In genomic region chr6:9766240-9766915, GRCh38 we compare ENCODE assay signal across 11 cellular contexts.
A peak's percentile ranks its signal among the peaks of the same experiment; 100 is the strongest.
DNase-seq lines count a peak whose midpoint lies in the region; ATAC-seq and TF ChIP-seq lines count a peak whose summit lies in the region.
"Had no signal": no experiment of that assay in that cellular context is flagged by ENCODE, and none has a peak within 500 bp of the region (broad histone marks: within the 10 kb centered on the region; RNA-seq: fewer than 3 reads in every experiment).

No MANE protein-coding gene starts in this region.

- peak overlapping the region; percentile 69 for H2BK5ac ChIP-seq in trophoblast cell (ENCODE audit: low read depth, low read length, poor library complexity)

- H3K27me3 ChIP-seq in brain microvascular endothelial cell (replicated peaks) = no peaks in the 10 kb centered on the region
- H3K27me3 ChIP-seq in trophoblast cell (ENCODE audit: insufficient read depth, low read length) = no peaks in the 10 kb centered on the region

- peak; percentile 9 for DNase-seq in brain microvascular endothelial cell
- no peak for DNase-seq in trophoblast cell
- no peak for DNase-seq in stimulated activated CD4-positive, alpha-beta T cell treated with anti-CD3 and anti-CD28 coated beads, Interleukin-1b, Interleukin-23, amount 100 ng/mL, for 48 hours
- no peak for DNase-seq in activated effector memory CD4-positive, alpha-beta T cell treated with Interleukin-2 at 50 U/mL for 16 hours
- no peak for DNase-seq in globus pallidus (ENCODE audit: low spot score)
- DNase-seq: immature natural killer cell, NCI-H510A had no signal

- no peak overlapping the region for H2AK5ac ChIP-seq in trophoblast cell (ENCODE audit: low read length)

- peak overlapping the region; percentile 18 for H3K27ac ChIP-seq in brain microvascular endothelial cell
- H3K27ac ChIP-seq in trophoblast cell (ENCODE audit: low read depth, low read length) = peak overlapping the region; percentile 73

- H3K36me3 ChIP-seq in brain microvascular endothelial cell (replicated peaks) (no peaks in the 10 kb centered on the region), trophoblast cell (ENCODE audit: control insufficient read depth in 1 of 2, insufficient read depth in 2 of 2, low read length in 2 of 2) (no peaks in the 10 kb centered on the region)

- no peak for TF ChIP-seq CTCF in brain microvascular endothelial cell (IDR thresholded peaks at IDR 0.05; ENCODE audit: low read depth, low read length, missing control alignments)

- in situ Hi-C loops in brain microvascular endothelial cell (cut with HindIII; ENCODE audit: low pct_ligation_motif_present, low sequenced_read_pairs) = no loop called here

- peaks cover 0 to 4% of the 10 kb centered on the region in 2 experiments for H3K4me1 ChIP-seq in trophoblast cell (ENCODE audit: control insufficient read depth in 1 of 2, insufficient read depth in 2 of 2, low read length in 2 of 2)

- no peak overlapping the region for H4K8ac ChIP-seq in trophoblast cell (ENCODE audit: low read depth, low read length)

- H4K91ac ChIP-seq in trophoblast cell (ENCODE audit: low read depth, low read length) = peak overlapping the region; percentile 43

- peak overlapping the region; percentile 84 for H2BK120ac ChIP-seq in trophoblast cell (ENCODE audit: insufficient read depth, low read length, poor library complexity)

- H3K18ac ChIP-seq in trophoblast cell (ENCODE audit: low read length) = no peak overlapping the region

- peak overlapping the region; percentile 57 for H3K14ac ChIP-seq in trophoblast cell (ENCODE audit: low read length)

- ATAC-seq in GM18519 (IDR thresholded peaks at IDR 0.05; ENCODE audit: low FRiP score, unreplicated experiment) (peak; percentile 52), HG03460 (IDR thresholded peaks at IDR 0.05; ENCODE audit: unreplicated experiment) (peak; percentile 59), HG03457 (IDR thresholded peaks at IDR 0.05; ENCODE audit: unreplicated experiment) (no peak)

- no peak overlapping the region for H3K4ac ChIP-seq in trophoblast cell (ENCODE audit: low read depth, low read length)

- no peaks in the 10 kb centered on the region for H3K79me2 ChIP-seq in trophoblast cell (ENCODE audit: control insufficient read depth, insufficient read depth, low read length, poor library complexity)

- no peak overlapping the region for H3K9ac ChIP-seq in trophoblast cell (ENCODE audit: low read length)

- H3K23ac ChIP-seq in trophoblast cell (ENCODE audit: low read length) = no peak overlapping the region

- no peak overlapping the region for H2AFZ ChIP-seq in trophoblast cell (ENCODE audit: insufficient read depth, low read length, poor library complexity)

- H3K9me3 ChIP-seq in trophoblast cell (ENCODE audit: insufficient read depth, low read depth, low read length) = no peaks in the 10 kb centered on the region

- no peak overlapping the region for H3K4me3 ChIP-seq in brain microvascular endothelial cell (ENCODE audit: low read depth, low read length)
- no peak overlapping the region for H3K4me3 ChIP-seq in trophoblast cell (ENCODE audit: low read depth, low read length)
- H3K4me3 ChIP-seq: skin epidermis had no signal

- H3K79me1 ChIP-seq in trophoblast cell (ENCODE audit: low read length) = peaks cover 5% of the 10 kb centered on the region

- no CpG with 5 or more reads among the region's 6 CpGs for WGBS in trophoblast cell (ENCODE audit: extremely low coverage, insufficient coverage, insufficient read length)

- no peak overlapping the region for H3K4me2 ChIP-seq in trophoblast cell (ENCODE audit: low read length)

- peak overlapping the region; percentile 83 for H2BK12ac ChIP-seq in trophoblast cell (ENCODE audit: low read length)

- H4K12ac ChIP-seq in trophoblast cell (ENCODE audit: low read depth, low read length) = no peak overlapping the region
